17 cellular contexts compared by ENCODE assay signal in genomic region chr10:91210014-91210413, GRCh38. TPM values are rescaled to one million over a fixed set of nuclear protein-coding genes. Genes with fewer than 3 reads are reported as not detected.
DNase-seq lines count a peak whose midpoint lies in the region; ATAC-seq and TF ChIP-seq lines count a peak whose summit lies in the region.
"Had no signal": no experiment of that assay in that cellular context is flagged by ENCODE, and none has a peak within 500 bp of the region (broad histone marks: within the 10 kb centered on the region; RNA-seq: fewer than 3 reads in every experiment).

No MANE protein-coding gene starts in this region.

- no peak overlapping the region for H2AFZ ChIP-seq in smooth muscle cell (ENCODE audit: low read depth)

- H3K36me3 ChIP-seq in endocrine pancreas (ENCODE audit: control insufficient read depth, insufficient read depth, low read length), result no peaks in the 10 kb centered on the region
- no peaks in the 10 kb centered on the region for H3K36me3 ChIP-seq in stomach
- H3K36me3 ChIP-seq in smooth muscle cell (ENCODE audit: low read depth), result no peaks in the 10 kb centered on the region
- H3K36me3 ChIP-seq: thyroid gland had no signal

- H3K27ac ChIP-seq in stomach (no peak overlapping the region), smooth muscle cell (ENCODE audit: low read depth) (no peak overlapping the region)
- H3K27ac ChIP-seq: 22Rv1, thyroid gland had no signal

- 51 to 76% (median 57%) methylated on average over 3 of the region's 3 CpGs for WGBS in stomach, 5 donors
- 87% methylated on average over 3 of the region's 3 CpGs for WGBS in smooth muscle cell (ENCODE audit: low lambda C conversion rate)

- H3K4me2 ChIP-seq in smooth muscle cell, result no peak overlapping the region

- H3K9ac ChIP-seq in endocrine pancreas (ENCODE audit: control insufficient read depth, insufficient read depth, low read length) (no peak overlapping the region), smooth muscle cell (ENCODE audit: low read depth) (no peak overlapping the region)

- H3K4me3 ChIP-seq in endocrine pancreas (ENCODE audit: control insufficient read depth, insufficient read depth, low read length), result peak overlapping the region; percentile 31
- no peak overlapping the region for H3K4me3 ChIP-seq in stomach
- H3K4me3 ChIP-seq in smooth muscle cell, result no peak overlapping the region
- H3K4me3 ChIP-seq: dorsolateral prefrontal cortex, thyroid gland had no signal

- no peaks in the 10 kb centered on the region for H3K9me3 ChIP-seq in endocrine pancreas (ENCODE audit: control insufficient read depth, low read length)
- no peaks in the 10 kb centered on the region for H3K9me3 ChIP-seq in stomach
- H3K9me3 ChIP-seq in smooth muscle cell (replicated peaks; ENCODE audit: low read depth), result no peaks in the 10 kb centered on the region
- H3K9me3 ChIP-seq: thyroid gland had no signal

- no peaks in the 10 kb centered on the region for H3F3A ChIP-seq in smooth muscle cell (ENCODE audit: low read depth)

- no peaks in the 10 kb centered on the region for H3K79me2 ChIP-seq in smooth muscle cell (ENCODE audit: low read depth)

- no peaks in the 10 kb centered on the region for H4K20me1 ChIP-seq in smooth muscle cell (ENCODE audit: low read depth)

- intact Hi-C loops in stomach (cut with DNase I; ENCODE audit: low total_unique reads), result no loop called here

- H3K27me3 ChIP-seq in endocrine pancreas (ENCODE audit: control insufficient read depth, insufficient read depth, low read length) (no peaks in the 10 kb centered on the region), stomach (no peaks in the 10 kb centered on the region), smooth muscle cell (ENCODE audit: low read depth) (peaks cover 25% of the 10 kb centered on the region)
- H3K27me3 ChIP-seq: dorsolateral prefrontal cortex, thyroid gland had no signal

- ATAC-seq in HG03135 (IDR thresholded peaks at IDR 0.05; ENCODE audit: unreplicated experiment) (peak; percentile 13), HG03159 (IDR thresholded peaks at IDR 0.05; ENCODE audit: unreplicated experiment) (no peak)
- ATAC-seq: activated T-cell treated with anti-CD3 and anti-CD28 coated beads, Interleukin-2, amount 50 U/mL, for 4 hours had no signal

- no peak for TF ChIP-seq CTCF in stomach (IDR thresholded peaks at IDR 0.05)
- TF ChIP-seq CTCF in smooth muscle cell (IDR thresholded peaks at IDR 0.05; ENCODE audit: borderline replicate concordance, insufficient read depth, poor library complexity, severe bottlenecking), result no peak

- H3K4me1 ChIP-seq in endocrine pancreas (ENCODE audit: control insufficient read depth, insufficient read depth, low read length) (peaks cover 22% of the 10 kb centered on the region), stomach (peaks cover 0 to 33% (median 12%) of the 10 kb centered on the region in 4 donors), smooth muscle cell (ENCODE audit: low read depth) (no peaks in the 10 kb centered on the region)

- peak; percentile 87 for DNase-seq in DMS153 (lab: John Stamatoyannopoulos, UW)
- no peak for DNase-seq in DMS153 treated with DMSO at 0.1 percent for 48 hours (lab: John Stamatoyannopoulos, UW; ENCODE audit: unreplicated experiment)
- peak; percentile 39 to 67 for DNase-seq in NCI-H2081 (lab: John Stamatoyannopoulos, UW)
- no peak for DNase-seq in stomach
- DNase-seq in smooth muscle cell (lab: John Stamatoyannopoulos, UW; ENCODE audit: unreplicated experiment), result no peak
- DNase-seq: activated CD4-positive, alpha-beta T cell treated with anti-CD3 and anti-CD28 coated beads for 1 hour; activated T-cell treated with anti-CD3 and anti-CD28 coated beads, Interleukin-2, amount 50 U/mL, for 4 hours; mesendoderm; nucleus accumbens; OCI-M1; SW 1271 had no signal

- no peak for TF ChIP-seq POLR2A in stomach (IDR thresholded peaks at IDR 0.05)

- TF ChIP-seq EP300 in stomach (IDR thresholded peaks at IDR 0.05), result no peak

RNA-seq across cellular contexts. Expression of gene PCGF5, which starts 10.4 kb away (rescaled TPM):
- total RNA-seq in stomach (10 to 100 TPM; 10.7 to 78.2 (median 57.6) TPM), smooth muscle cell (13.9 and 24.5 TPM in 2 replicates)
- polyA plus RNA-seq in stomach (10 to 100 TPM; 19.8 to 35.4 (median 32.1) TPM), smooth muscle cell (10.4 and 13.3 TPM in 2 replicates)

Comparison
In these comparisons a context has a peak if more than half of its experiments do, and no peak if none do; other contexts are left out.
1. DNase-seq: peak in DMS153 (single experiment) and NCI-H2081 (2 of 2); none in DMS153 treated with DMSO at 0.1 percent for 48 hours (single experiment), stomach (single experiment) and smooth muscle cell (single experiment).